Comparison of ENCODE assay signal across 12 cellular contexts in genomic region chr15:70240082-70240481, GRCh38.
A peak's percentile ranks its signal among the peaks of the same experiment; 100 is the strongest.
DNase-seq lines count a peak whose midpoint lies in the region; ATAC-seq and TF ChIP-seq lines count a peak whose summit lies in the region.
"Had no signal": no experiment of that assay in that cellular context is flagged by ENCODE, and none has a peak within 500 bp of the region (broad histone marks: within the 10 kb centered on the region; RNA-seq: fewer than 3 reads in every experiment).

No MANE protein-coding gene starts in this region.

- H3K9me3 ChIP-seq in PC-3 (ENCODE audit: low read length) (no peaks in the 10 kb centered on the region), left ventricle myocardium inferior (replicated peaks) (no peaks in the 10 kb centered on the region)
- H3K9me3 ChIP-seq: SJSA1 had no signal

- H3K27ac Mint-ChIP-seq in stimulated activated memory B cell treated with anti-CD40 and anti-IgM and Interleukin-4, amounts not matched to agents 10 μg/mL and 1 μg/mL and 100 μg/mL, for 72 hours, result peak overlapping the region; percentile 42

- TF ChIP-seq CTCF in PC-3 (conservative IDR thresholded peaks at IDR 0.05; ENCODE audit: low read depth, low read length) (no peak), left ventricle myocardium inferior (IDR thresholded peaks at IDR 0.05; ENCODE audit: borderline replicate concordance) (no peak)

- H4K20me1 ChIP-seq in PC-3 (ENCODE audit: low read length), result no peaks in the 10 kb centered on the region

- peak; percentile 33 to 49 for ATAC-seq in activated T-cell treated with anti-CD3 and anti-CD28 coated beads, Interleukin-2, amount 50 U/mL, for 4 hours
- ATAC-seq in GM21723 (IDR thresholded peaks at IDR 0.05; ENCODE audit: unreplicated experiment) (peak; percentile 86), HG03439 (IDR thresholded peaks at IDR 0.05; ENCODE audit: unreplicated experiment) (peak; percentile 86), PC-3 (no peak)
- peak; percentile 97 for ATAC-seq in stimulated activated memory B cell treated with anti-CD40 and anti-IgM and Interleukin-4, amounts not matched to agents 10 μg/mL and 1 μg/mL and 100 μg/mL, for 72 hours

- peaks cover 2% of the 10 kb centered on the region for H3K27me3 Mint-ChIP-seq in activated T-cell treated with anti-CD3 and anti-CD28 coated beads, Interleukin-2, amount 50 U/mL, for 4 hours (ENCODE audit: low read depth)
- H3K27me3 Mint-ChIP-seq in stimulated activated memory B cell treated with anti-CD40 and anti-IgM and Interleukin-4, amounts not matched to agents 10 μg/mL and 1 μg/mL and 100 μg/mL, for 72 hours, result no peaks in the 10 kb centered on the region
- H3K27me3 Mint-ChIP-seq: naive thymus-derived CD8-positive, alpha-beta T cell had no signal

- H3K4me3 ChIP-seq in PC-3 (ENCODE audit: low read length) (no peak overlapping the region), left ventricle myocardium inferior (no peak overlapping the region)
- H3K4me3 ChIP-seq: SJSA1 had no signal

- H3K4me1 ChIP-seq in PC-3 (ENCODE audit: insufficient read depth, low read length) (peaks cover 16% of the 10 kb centered on the region), left ventricle myocardium inferior (no peaks in the 10 kb centered on the region)

- H3K27me3 ChIP-seq in PC-3 (ENCODE audit: low read length) (no peaks in the 10 kb centered on the region), left ventricle myocardium inferior (ENCODE audit: low read depth) (peaks cover 17% of the 10 kb centered on the region)
- H3K27me3 ChIP-seq: SJSA1 had no signal

- no peak overlapping the region for H3K4me3 Mint-ChIP-seq in activated T-cell treated with anti-CD3 and anti-CD28 coated beads, Interleukin-2, amount 50 U/mL, for 4 hours
- no peak overlapping the region for H3K4me3 Mint-ChIP-seq in stimulated activated memory B cell treated with anti-CD40 and anti-IgM and Interleukin-4, amounts not matched to agents 10 μg/mL and 1 μg/mL and 100 μg/mL, for 72 hours
- H3K4me3 Mint-ChIP-seq: naive thymus-derived CD8-positive, alpha-beta T cell had no signal

- H3K4me2 ChIP-seq in PC-3 (ENCODE audit: low read length), result no peak overlapping the region

- H3K79me2 ChIP-seq in PC-3 (ENCODE audit: low read length), result no peaks in the 10 kb centered on the region

- peaks cover 17% of the 10 kb centered on the region for H3K4me1 Mint-ChIP-seq in activated T-cell treated with anti-CD3 and anti-CD28 coated beads, Interleukin-2, amount 50 U/mL, for 4 hours (ENCODE audit: low read depth)
- peaks cover 50% of the 10 kb centered on the region for H3K4me1 Mint-ChIP-seq in stimulated activated memory B cell treated with anti-CD40 and anti-IgM and Interleukin-4, amounts not matched to agents 10 μg/mL and 1 μg/mL and 100 μg/mL, for 72 hours

- intact Hi-C loops in PC-3 (cut with micrococcal nuclease) (no loop called here), left ventricle myocardium inferior (cut with micrococcal nuclease) (no loop called here)

- no peak for DNase-seq in activated T-cell treated with anti-CD3 and anti-CD28 coated beads, Interleukin-2, amount 50 U/mL, for 4 hours
- DNase-seq in activated T-cell treated with anti-CD3 and anti-CD28 coated beads for 4 hours, result no peak
- no peak for DNase-seq in amniotic stem cell (lab: John Stamatoyannopoulos, UW)
- DNase-seq in PC-3, result no peak
- DNase-seq in left ventricle myocardium inferior, result no peak
- DNase-seq: ACHN, small intestine had no signal

- H3K9me3 Mint-ChIP-seq in activated T-cell treated with anti-CD3 and anti-CD28 coated beads, Interleukin-2, amount 50 U/mL, for 4 hours, result no peaks in the 10 kb centered on the region
- H3K9me3 Mint-ChIP-seq in stimulated activated memory B cell treated with anti-CD40 and anti-IgM and Interleukin-4, amounts not matched to agents 10 μg/mL and 1 μg/mL and 100 μg/mL, for 72 hours, result no peaks in the 10 kb centered on the region
- H3K9me3 Mint-ChIP-seq: naive thymus-derived CD8-positive, alpha-beta T cell had no signal

- H3K36me3 ChIP-seq in PC-3 (ENCODE audit: low read depth, low read length), result no peaks in the 10 kb centered on the region
- H3K36me3 ChIP-seq in left ventricle myocardium inferior, result no peaks in the 10 kb centered on the region
- H3K36me3 ChIP-seq: SJSA1 had no signal

- H3K9ac ChIP-seq in PC-3 (ENCODE audit: low read length), result no peak overlapping the region

- CTCF ChIA-PET in PC-3 (lab: Charles Lee), result no interaction called here

- no TSS peak for BruUV-seq in PC-3 (replicated peaks; lab: Mats Ljungman, UMichigan)

- H3K9me2 ChIP-seq in PC-3 (replicated peaks; ENCODE audit: low read length), result no peaks in the 10 kb centered on the region

- no peaks in the 10 kb centered on the region for H3K36me3 Mint-ChIP-seq in activated T-cell treated with anti-CD3 and anti-CD28 coated beads, Interleukin-2, amount 50 U/mL, for 4 hours (ENCODE audit: insufficient read depth)
- no peaks in the 10 kb centered on the region for H3K36me3 Mint-ChIP-seq in stimulated activated memory B cell treated with anti-CD40 and anti-IgM and Interleukin-4, amounts not matched to agents 10 μg/mL and 1 μg/mL and 100 μg/mL, for 72 hours
- H3K36me3 Mint-ChIP-seq: naive thymus-derived CD8-positive, alpha-beta T cell had no signal

- no peaks in the 10 kb centered on the region for H3F3A ChIP-seq in PC-3 (ENCODE audit: low read length, unreplicated experiment)

- no peak overlapping the region for H3K27ac ChIP-seq in PC-3 (ENCODE audit: low read length)
- no peak overlapping the region for H3K27ac ChIP-seq in left ventricle myocardium inferior (replicated peaks)
- H3K27ac ChIP-seq: SJSA1 had no signal

- POLR2A ChIA-PET in PC-3 (lab: Charles Lee; ENCODE audit: unreplicated experiment), result no interaction called here

- H2AFZ ChIP-seq in PC-3 (ENCODE audit: low read length), result no peak overlapping the region
